ENCODE assay signal across 12 cellular contexts in genomic region chr19:16117594-16118033, GRCh38. TPM values are rescaled to one million over a fixed set of nuclear protein-coding genes. Genes with fewer than 3 reads are reported as not detected.
DNase-seq lines count a peak whose midpoint lies in the region; ATAC-seq and TF ChIP-seq lines count a peak whose summit lies in the region.
"Had no signal": no experiment of that assay in that cellular context is flagged by ENCODE, and none has a peak within 500 bp of the region (broad histone marks: within the 10 kb centered on the region; RNA-seq: fewer than 3 reads in every experiment).

No MANE protein-coding gene starts in this region.

- peak overlapping the region; percentile 62 for H3K4me3 ChIP-seq in OCI-LY3 (ENCODE audit: low read length)
- no peak overlapping the region for H3K4me3 ChIP-seq in thymus (ENCODE audit: low read length)
- H3K4me3 ChIP-seq: thoracic aorta had no signal

- H3K9me3 ChIP-seq in OCI-LY3 (ENCODE audit: insufficient read depth, low read length) (no peaks in the 10 kb centered on the region), thymus (ENCODE audit: control insufficient read depth) (no peaks in the 10 kb centered on the region)
- H3K9me3 ChIP-seq: thoracic aorta had no signal

- H2AFZ ChIP-seq in OCI-LY3 (ENCODE audit: low read depth, low read length) = no peak overlapping the region

- peak; percentile 80 for TF ChIP-seq CTCF in OCI-LY3 (IDR thresholded peaks at IDR 0.05; ENCODE audit: low read depth, low read length)

- H3K36me3 ChIP-seq in OCI-LY3 (replicated peaks; ENCODE audit: low read depth, low read length) (peaks cover 62% of the 10 kb centered on the region), thymus (ENCODE audit: control insufficient read depth, insufficient read depth) (peaks cover 63% of the 10 kb centered on the region)

- peaks cover 67% of the 10 kb centered on the region for H3K4me1 Mint-ChIP-seq in activated CD4-positive, alpha-beta T cell treated with anti-CD3 and anti-CD28 coated beads, Interleukin-2, amount 10 ng/mL, durations not matched to agents 7 days and 5 days
- H3K4me1 Mint-ChIP-seq in dendritic cell treated with granulocyte-macrophage colony-stimulating factor and Interleukin-4, amounts not matched to agents 40 ng/mL and 50 ng/mL, for 4 days (ENCODE audit: low read depth) = peaks cover 85% of the 10 kb centered on the region

- CTCF ChIA-PET in activated CD4-positive, alpha-beta T cell treated with anti-CD3 and anti-CD28 coated beads, Interleukin-2, amount 10 ng/mL, durations not matched to agents 7 days and 5 days (lab: Charles Lee) = interaction anchor here (0.7 to 1.4 kb wide), 4 partner anchors 17 to 54 kb away, joined by 3 to 4 read pairs (median 4); no protein-coding TSS in a partner anchor

- H3K9me3 Mint-ChIP-seq in activated CD4-positive, alpha-beta T cell treated with anti-CD3 and anti-CD28 coated beads, Interleukin-2, amount 10 ng/mL, durations not matched to agents 7 days and 5 days = no peaks in the 10 kb centered on the region
- no peaks in the 10 kb centered on the region for H3K9me3 Mint-ChIP-seq in dendritic cell treated with granulocyte-macrophage colony-stimulating factor and Interleukin-4, amounts not matched to agents 40 ng/mL and 50 ng/mL, for 4 days

- DNase-seq in activated CD4-positive, alpha-beta T cell treated with anti-CD3 and anti-CD28 coated beads, Interleukin-2, amount 10 ng/mL, durations not matched to agents 7 days and 5 days = no peak
- no peak for DNase-seq in activated CD4-positive, alpha-beta T cell treated with anti-CD3 and anti-CD28 coated beads for 1 hour
- no peak for DNase-seq in left ventricle myocardium superior
- DNase-seq: ACHN, erythroblast had no signal

- H3K9ac ChIP-seq in OCI-LY3 (ENCODE audit: low read length) = peak overlapping the region; percentile 97

- H3K36me3 Mint-ChIP-seq in activated CD4-positive, alpha-beta T cell treated with anti-CD3 and anti-CD28 coated beads, Interleukin-2, amount 10 ng/mL, durations not matched to agents 7 days and 5 days (ENCODE audit: low read depth) = peaks cover 62% of the 10 kb centered on the region
- peaks cover 94% of the 10 kb centered on the region for H3K36me3 Mint-ChIP-seq in dendritic cell treated with granulocyte-macrophage colony-stimulating factor and Interleukin-4, amounts not matched to agents 40 ng/mL and 50 ng/mL, for 4 days (ENCODE audit: low read depth)

- H3K27me3 ChIP-seq in OCI-LY3 (ENCODE audit: low read depth, low read length) (no peaks in the 10 kb centered on the region), thymus (ENCODE audit: control insufficient read depth, insufficient read depth) (no peaks in the 10 kb centered on the region)

- POLR2A ChIA-PET in activated CD4-positive, alpha-beta T cell treated with anti-CD3 and anti-CD28 coated beads, Interleukin-2, amount 10 ng/mL, durations not matched to agents 7 days and 5 days (lab: Charles Lee) = interaction anchor here (0.9 to 1.0 kb wide), 2 partner anchors 43 to 47 kb away, joined by 3 read pairs; no protein-coding TSS in a partner anchor

- H3K4me3 Mint-ChIP-seq in activated CD4-positive, alpha-beta T cell treated with anti-CD3 and anti-CD28 coated beads, Interleukin-2, amount 10 ng/mL, durations not matched to agents 7 days and 5 days = no peak overlapping the region
- H3K4me3 Mint-ChIP-seq in dendritic cell treated with granulocyte-macrophage colony-stimulating factor and Interleukin-4, amounts not matched to agents 40 ng/mL and 50 ng/mL, for 4 days = peak overlapping the region; percentile 57

- H3K27ac Mint-ChIP-seq in activated CD4-positive, alpha-beta T cell treated with anti-CD3 and anti-CD28 coated beads, Interleukin-2, amount 10 ng/mL, durations not matched to agents 7 days and 5 days = peak overlapping the region; percentile 90
- H3K27ac Mint-ChIP-seq in dendritic cell treated with granulocyte-macrophage colony-stimulating factor and Interleukin-4, amounts not matched to agents 40 ng/mL and 50 ng/mL, for 4 days = peak overlapping the region; percentile 99

- H4K20me1 ChIP-seq in OCI-LY3 (ENCODE audit: insufficient read depth, low read length) = 0 out of 2 replicates have a peak, but pooled peaks cover 2% of the 10 kb centered on the region

- no peak for ATAC-seq in HG03378 (IDR thresholded peaks at IDR 0.05; ENCODE audit: unreplicated experiment)
- ATAC-seq in HG03565 (IDR thresholded peaks at IDR 0.05; ENCODE audit: unreplicated experiment) = no peak
- no peak for ATAC-seq in left ventricle myocardium superior

- H3K4me1 ChIP-seq in OCI-LY3 (ENCODE audit: low read length) (peaks cover 83% of the 10 kb centered on the region), thymus (ENCODE audit: control insufficient read depth, insufficient read depth, low read length) (peaks cover 4% of the 10 kb centered on the region)

- peaks cover 85% of the 10 kb centered on the region for H3K79me2 ChIP-seq in OCI-LY3 (ENCODE audit: low read length)

- intact Hi-C loops in dendritic cell treated with granulocyte-macrophage colony-stimulating factor and Interleukin-4, amounts not matched to agents 40 ng/mL and 50 ng/mL, for 4 days (cut with micrococcal nuclease) = loop anchor here (1.0 kb wide), 1 partner anchor 26 kb away; the partner anchor contains the start of gene HSH2D
- intact Hi-C loops in left ventricle myocardium superior (cut with micrococcal nuclease) = no loop called here

- 86% methylated on average over 11 of the region's 11 CpGs for WGBS in thymus

- H3K27ac ChIP-seq in OCI-LY3 (ENCODE audit: low read length) (peak overlapping the region; percentile 98), thymus (ENCODE audit: low read depth) (peak overlapping the region; percentile 42)
- H3K27ac ChIP-seq: thoracic aorta had no signal

- peak overlapping the region; percentile 88 for H3K4me2 ChIP-seq in OCI-LY3 (ENCODE audit: low read length)

- H3K27me3 Mint-ChIP-seq in activated CD4-positive, alpha-beta T cell treated with anti-CD3 and anti-CD28 coated beads, Interleukin-2, amount 10 ng/mL, durations not matched to agents 7 days and 5 days = no peaks in the 10 kb centered on the region
- H3K27me3 Mint-ChIP-seq in dendritic cell treated with granulocyte-macrophage colony-stimulating factor and Interleukin-4, amounts not matched to agents 40 ng/mL and 50 ng/mL, for 4 days = no peaks in the 10 kb centered on the region

RNA-seq across cellular contexts. Expression of gene RAB8A, which starts 5.9 kb away (rescaled TPM):
- total RNA-seq in activated CD4-positive, alpha-beta T cell treated with anti-CD3 and anti-CD28 coated beads, Interleukin-2, amount 10 ng/mL, durations not matched to agents 7 days and 5 days = 100 to 1,000 TPM; 167 to 175 TPM
- polyA plus RNA-seq in thymus = 32.8 TPM
- 16.4 TPM for total RNA-seq in left ventricle myocardium superior

RNA-seq across cellular contexts. Expression of gene HSH2D, which starts 25.9 kb away (rescaled TPM):
- 10 to 100 TPM; 70.7 to 76.9 TPM for total RNA-seq in activated CD4-positive, alpha-beta T cell treated with anti-CD3 and anti-CD28 coated beads, Interleukin-2, amount 10 ng/mL, durations not matched to agents 7 days and 5 days
- polyA plus RNA-seq in thymus = 40.4 TPM
- 0.37 TPM for total RNA-seq in left ventricle myocardium superior

RNA-seq across cellular contexts. Expression of gene TPM4, which starts 41.3 kb away (rescaled TPM):
- total RNA-seq in activated CD4-positive, alpha-beta T cell treated with anti-CD3 and anti-CD28 coated beads, Interleukin-2, amount 10 ng/mL, durations not matched to agents 7 days and 5 days = 100 to 1,000 TPM; 422 to 485 TPM
- 253 TPM for polyA plus RNA-seq in thymus
- total RNA-seq in left ventricle myocardium superior = 72.6 TPM

RNA-seq across cellular contexts. Expression of gene CIB3, which starts 55.7 kb away (rescaled TPM):
- not detected for total RNA-seq in activated CD4-positive, alpha-beta T cell treated with anti-CD3 and anti-CD28 coated beads, Interleukin-2, amount 10 ng/mL, durations not matched to agents 7 days and 5 days
- polyA plus RNA-seq in thymus = 0.48 TPM
- not detected for total RNA-seq in left ventricle myocardium superior
- total RNA-seq: lower leg skin, thoracic aorta had no signal

Comparison
In these comparisons a context has a peak if more than half of its experiments do, and no peak if none do; other contexts are left out.
1. RNA of gene HSH2D, which starts 25.9 kb away (total RNA-seq): 70.7 to 76.9 TPM in activated CD4-positive, alpha-beta T cell treated with anti-CD3 and anti-CD28 coated beads, Interleukin-2, amount 10 ng/mL, durations not matched to agents 7 days and 5 days; 0.37 TPM in left ventricle myocardium superior (single experiment); every median in the first group is over 10 times any median in the second.